In genomic region chr18:7117390-7118355, GRCh38 we compare ENCODE assay signal across 10 cellular contexts. TPM values are rescaled to one million over a fixed set of nuclear protein-coding genes. Genes with fewer than 3 reads are reported as not detected.
DNase-seq lines count a peak whose midpoint lies in the region; ATAC-seq, FAIRE-seq and TF ChIP-seq lines count a peak whose summit lies in the region.
"Had no signal": no experiment of that assay in that cellular context is flagged by ENCODE, and none has a peak within 500 bp of the region (broad histone marks: within the 10 kb centered on the region; RNA-seq: fewer than 3 reads in every experiment).

Gene LAMA1 (minus strand): TSS chr18:7117797. CDS start chr18:7117720, 77 bp downstream.

- DNase-seq in EH (ENCODE audit: low read depth) = peak; percentile 6
- DNase-seq in SJSA1 (ENCODE audit: low read depth in 1 of 2, low spot score in 2 of 2) = peak; percentile 29 to 48
- DNase-seq in frontal cortex (ENCODE audit: low spot score in 2 of 2) = peak; percentile 33 to 38
- peak; percentile 76 for DNase-seq in progenitor cell of endocrine pancreas (ENCODE audit: low spot score, unreplicated experiment)
- no peak for DNase-seq in KBM-7
- no peak for DNase-seq in RKO (ENCODE audit: low spot score)
- no peak for DNase-seq in activated CD4-positive, alpha-beta T cell treated with anti-CD3 and anti-CD28 coated beads, Interleukin-2, amount 50 U/mL, for 1 hour

- peaks cover 44% of the 10 kb centered on the region for H3K27me3 ChIP-seq in SJSA1 (replicated peaks)

- no peaks in the 10 kb centered on the region for H3K36me3 ChIP-seq in SJSA1

- peaks cover 28% of the 10 kb centered on the region for H3K4me1 Mint-ChIP-seq in progenitor cell of endocrine pancreas (ENCODE audit: low read depth)

- peaks cover 5% of the 10 kb centered on the region for H3K36me3 Mint-ChIP-seq in progenitor cell of endocrine pancreas (ENCODE audit: insufficient read depth)

- H3K27ac Mint-ChIP-seq in progenitor cell of endocrine pancreas = peak within 1 kb of the TSS; percentile 94

- no peak within 1 kb of the TSS for H3K27ac ChIP-seq in SJSA1

- no peaks in the 10 kb centered on the region for H3K9me3 Mint-ChIP-seq in progenitor cell of endocrine pancreas (ENCODE audit: low read depth)

- no peak for FAIRE-seq in frontal cortex (lab: Jason Lieb, UNC)

- peak within 1 kb of the TSS; percentile 39 for H3K4me3 ChIP-seq in SJSA1

- no peak for ATAC-seq in HG02610 (IDR thresholded peaks at IDR 0.05; ENCODE audit: unreplicated experiment)

- no peaks in the 10 kb centered on the region for H3K9me3 ChIP-seq in SJSA1 (replicated peaks)

- in situ Hi-C loops in KBM-7 (cut with MboI; ENCODE audit: low pct_unique_long_range_greater_than_20kb, low sequenced_read_pairs) = no loop called here

- H3K4me3 Mint-ChIP-seq in progenitor cell of endocrine pancreas (ENCODE audit: low read depth) = peak within 1 kb of the TSS; percentile 87

- peaks cover 16% of the 10 kb centered on the region for H3K4me1 ChIP-seq in SJSA1 (replicated peaks)

- peaks cover 4% of the 10 kb centered on the region for H3K27me3 Mint-ChIP-seq in progenitor cell of endocrine pancreas

- TF ChIP-seq CTCF in progenitor cell of endocrine pancreas (IDR thresholded peaks at IDR 0.05; ENCODE audit: unreplicated experiment) = peak; percentile 16

RNA-seq across cellular contexts. Expression of gene LAMA1, which starts in this region (rescaled TPM):
- 5.2 and 6.4 TPM in 2 replicates for total RNA-seq in SJSA1 (2014; rRNA removed; shearing (Covaris generic))
- total RNA-seq in frontal cortex = 12.2 TPM
- total RNA-seq in progenitor cell of endocrine pancreas = 257 and 299 TPM in 2 replicates
- total RNA-seq: mononuclear cell; T-helper 1 cell treated with Interleukin-12 subunit alpha and Interleukin-12 subunit beta and Interleukin-4 antibody, amounts not matched to agents 30 ng/mL and 1 ng/mL, for 36 hours had no signal

Comparison
In these comparisons a context has a peak if more than half of its experiments do, and no peak if none do; other contexts are left out.
1. RNA of gene LAMA1 (total RNA-seq): 257 to 299 TPM in progenitor cell of endocrine pancreas; 12.2 TPM in frontal cortex (single experiment) and 5.2 to 6.4 TPM in SJSA1; every median in the first group is over 10 times any median in the second.
2. DNase-seq: peak in EH (single experiment), SJSA1 (2 of 2), frontal cortex (2 of 2) and progenitor cell of endocrine pancreas (single experiment); none in KBM-7 (single experiment), RKO (single experiment) and activated CD4-positive, alpha-beta T cell treated with anti-CD3 and anti-CD28 coated beads, Interleukin-2, amount 50 U/mL, for 1 hour (single experiment).